8 cellular contexts compared by ENCODE assay signal in genomic region chr17:19362293-19363113, GRCh38. TPM values are rescaled to one million over a fixed set of nuclear protein-coding genes. Genes with fewer than 3 reads are reported as not detected.
DNase-seq lines count a peak whose midpoint lies in the region; ATAC-seq, FAIRE-seq and TF ChIP-seq lines count a peak whose summit lies in the region.

Gene B9D1, minus strand, starts transcription at chr17:19362723. Its CDS starts 154 bp downstream, at chr17:19362569.

- intact Hi-C loops in activated T-helper 2 cell treated with anti-CD3 and anti-CD28 coated beads, Interferon-gamma antibody, Interleukin-2, Interleukin-4, amounts not matched to agents 10 μg/mL and 5 μg/mL and 100 μg/mL, durations not matched to agents 14 hours and 24 hours and 36 hours (cut with micrococcal nuclease): loop anchor here (1.0 kb wide), 2 partner anchors 16 to 85 kb away; partner anchors contain the start of gene MAPK7
- intact Hi-C loops in natural killer cell (cut with micrococcal nuclease): loop anchor here (1.0 to 10.0 kb wide), 4 partner anchors 16 to 404 kb away; partner anchors contain the start of genes ALDH3A2 and MAPK7

- FAIRE-seq in RCC 7860 (lab: Jason Lieb, UNC): no peak

- ATAC-seq in GM21723 (IDR thresholded peaks at IDR 0.05; ENCODE audit: unreplicated experiment): peak; percentile 83
- ATAC-seq in natural killer cell: peak; percentile 92 to 96 (median 94)

- peak; percentile 96 for TF ChIP-seq CTCF in natural killer cell (IDR thresholded peaks at IDR 0.05)

- H3K4me3 Mint-ChIP-seq in activated T-helper 2 cell treated with anti-CD3 and anti-CD28 coated beads, Interferon-gamma antibody, Interleukin-2, Interleukin-4, amounts not matched to agents 10 μg/mL and 5 μg/mL and 100 μg/mL, durations not matched to agents 14 hours and 24 hours and 36 hours (ENCODE audit: low read depth): peak within 1 kb of the TSS; percentile 85
- peak within 1 kb of the TSS; percentile 89 for H3K4me3 Mint-ChIP-seq in natural killer cell

- H3K4me1 Mint-ChIP-seq in activated T-helper 2 cell treated with anti-CD3 and anti-CD28 coated beads, Interferon-gamma antibody, Interleukin-2, Interleukin-4, amounts not matched to agents 10 μg/mL and 5 μg/mL and 100 μg/mL, durations not matched to agents 14 hours and 24 hours and 36 hours (ENCODE audit: low read depth): peaks cover 3% of the 10 kb centered on the region
- H3K4me1 Mint-ChIP-seq in natural killer cell: peaks cover 23 to 28% of the 10 kb centered on the region in 2 donors

- peaks cover 16% of the 10 kb centered on the region for H3K27me3 Mint-ChIP-seq in activated T-helper 2 cell treated with anti-CD3 and anti-CD28 coated beads, Interferon-gamma antibody, Interleukin-2, Interleukin-4, amounts not matched to agents 10 μg/mL and 5 μg/mL and 100 μg/mL, durations not matched to agents 14 hours and 24 hours and 36 hours (ENCODE audit: low read depth)
- peaks cover 9% of the 10 kb centered on the region in 2 donors for H3K27me3 Mint-ChIP-seq in natural killer cell (ENCODE audit: low read depth in 2 of 2)

- H3K9me3 Mint-ChIP-seq in activated T-helper 2 cell treated with anti-CD3 and anti-CD28 coated beads, Interferon-gamma antibody, Interleukin-2, Interleukin-4, amounts not matched to agents 10 μg/mL and 5 μg/mL and 100 μg/mL, durations not matched to agents 14 hours and 24 hours and 36 hours: no peaks in the 10 kb centered on the region
- no peaks in the 10 kb centered on the region for H3K9me3 Mint-ChIP-seq in natural killer cell

- H3K36me3 Mint-ChIP-seq in activated T-helper 2 cell treated with anti-CD3 and anti-CD28 coated beads, Interferon-gamma antibody, Interleukin-2, Interleukin-4, amounts not matched to agents 10 μg/mL and 5 μg/mL and 100 μg/mL, durations not matched to agents 14 hours and 24 hours and 36 hours (ENCODE audit: low read depth): no peaks in the 10 kb centered on the region
- no peaks in the 10 kb centered on the region for H3K36me3 Mint-ChIP-seq in natural killer cell

- DNase-seq in DMS79 treated with DMSO at 0.1 percent for 48 hours (lab: John Stamatoyannopoulos, UW) (peak; percentile 66), KG1 (lab: John Stamatoyannopoulos, UW) (peak; percentile 56), RCC 7860 (ENCODE audit: low spot score) (peak; percentile 79), fibroblast of peridontal ligament (ENCODE audit: extremely low read depth) (peak; percentile 92), natural killer cell (peak; percentile 88)
- DNase-seq in activated T-helper 2 cell treated with anti-CD3 and anti-CD28 coated beads, Interferon-gamma antibody, Interleukin-2, Interleukin-4, amounts not matched to agents 10 μg/mL and 5 μg/mL and 100 μg/mL, durations not matched to agents 14 hours and 24 hours and 36 hours (ENCODE audit: low spot score): peak; percentile 84
- peak; percentile 85 for DNase-seq in stimulated activated naive CD4-positive, alpha-beta T cell treated with Interleukin-2 at 50 U/mL for 16 hours (lab: John Stamatoyannopoulos, UW)

- H3K27ac Mint-ChIP-seq in activated T-helper 2 cell treated with anti-CD3 and anti-CD28 coated beads, Interferon-gamma antibody, Interleukin-2, Interleukin-4, amounts not matched to agents 10 μg/mL and 5 μg/mL and 100 μg/mL, durations not matched to agents 14 hours and 24 hours and 36 hours: peak within 1 kb of the TSS; percentile 29
- H3K27ac Mint-ChIP-seq in natural killer cell: peak within 1 kb of the TSS; percentile 79 to 82

RNA-seq across cellular contexts. Expression of gene B9D1, which starts in this region (rescaled TPM):
- 6.7 TPM in 2 replicates for total RNA-seq in activated T-helper 2 cell treated with anti-CD3 and anti-CD28 coated beads, Interferon-gamma antibody, Interleukin-2, Interleukin-4, amounts not matched to agents 10 μg/mL and 5 μg/mL and 100 μg/mL, durations not matched to agents 14 hours and 24 hours and 36 hours
- total RNA-seq in natural killer cell: 1 to 10 TPM; 3.1 to 7.5 (median 3.7) TPM

Comparison
In these comparisons a context has a peak if more than half of its experiments do, and no peak if none do; other contexts are left out.
1. Peak in every context shown above with its lines: DNase-seq and ATAC-seq.